1 cellular context compared by ENCODE assay signal in genomic region chr1:235023197-235024044, GRCh38.
TF ChIP-seq lines count a peak whose summit lies in the region.

No MANE protein-coding gene starts in this region.

TF ChIP-seq in GM12878, 131 proteins besides CTCF, POLR2A, EP300 and RAD21 (continued from another document and continues in another):
- peak; percentile 72 for TF ChIP-seq CUX1 (IDR thresholded peaks at IDR 0.05; ENCODE audit: insufficient replicate concordance, low read depth, low read length)
- 0 out of 2 replicates have a peak, but pooled peaks have one; percentile 30 for TF ChIP-seq CREB1 (IDR thresholded peaks at IDR 0.05; ENCODE audit: low read depth)
- TF ChIP-seq IRF3 (IDR thresholded peaks at IDR 0.05) = no peak
- no peak for TF ChIP-seq EZH2 (IDR thresholded peaks at IDR 0.05; ENCODE audit: borderline replicate concordance, control insufficient read depth, low read depth, low read length)
- 0 out of 4 replicates have a peak, but pooled peaks of 1 of the 2 experiments have one; percentile 45 for TF ChIP-seq SRF (IDR thresholded peaks at IDR 0.05; ENCODE audit: low read depth in 2 of 2, low read length in 2 of 2)
- no peak for TF ChIP-seq NRF1 (conservative IDR thresholded peaks at IDR 0.05; ENCODE audit: low read depth, low read length)
- TF ChIP-seq ASH2L (IDR thresholded peaks at IDR 0.05; ENCODE audit: borderline replicate concordance, low read depth) = no peak
- TF ChIP-seq MTA3 (IDR thresholded peaks at IDR 0.05; ENCODE audit: borderline replicate concordance, low read length) = no peak
- TF ChIP-seq HCFC1 (IDR thresholded peaks at IDR 0.05; ENCODE audit: low read length) = no peak
- TF ChIP-seq DPF2 (IDR thresholded peaks at IDR 0.05) = 0 out of 2 replicates have a peak, but pooled peaks have one; percentile 48
- no peak for TF ChIP-seq CEBPB (IDR thresholded peaks at IDR 0.05; ENCODE audit: borderline replicate concordance in 1 of 2, low read depth in 2 of 2, low read length in 2 of 2)
- 0 out of 2 replicates have a peak, but pooled peaks have one; percentile 59 for TF ChIP-seq CHD2 (IDR thresholded peaks at IDR 0.05; ENCODE audit: borderline replicate concordance, low read depth, low read length)
- TF ChIP-seq PAX8 (IDR thresholded peaks at IDR 0.05) = no peak
- no peak for TF ChIP-seq BCLAF1 (IDR thresholded peaks at IDR 0.05)
- TF ChIP-seq NKRF (conservative IDR thresholded peaks at IDR 0.05) = no peak
- TF ChIP-seq STAT3 (IDR thresholded peaks at IDR 0.05; ENCODE audit: low read depth, low read length) = no peak
- TF ChIP-seq ATF2 (IDR thresholded peaks at IDR 0.05; ENCODE audit: low read length) = peak; percentile 81; the same call in 1 of the 2 replicates
- no peak for TF ChIP-seq TCF7 (IDR thresholded peaks at IDR 0.05; ENCODE audit: borderline replicate concordance)
- no peak for TF ChIP-seq POLR2AphosphoS5 (IDR thresholded peaks at IDR 0.05; ENCODE audit: low read length)
- TF ChIP-seq CBFB (IDR thresholded peaks at IDR 0.05; ENCODE audit: low read depth) = peak; percentile 20; the same call in 1 of the 2 replicates
- peak; percentile 85 for TF ChIP-seq ZNF687 (IDR thresholded peaks at IDR 0.05)
- TF ChIP-seq BACH1 (IDR thresholded peaks at IDR 0.05; ENCODE audit: borderline replicate concordance) = no peak
- peak; percentile 83 for TF ChIP-seq TCF12 (IDR thresholded peaks at IDR 0.05; ENCODE audit: low read depth, low read length)
- TF ChIP-seq SMAD5 (IDR thresholded peaks at IDR 0.05; ENCODE audit: low read depth) = no peak; the same call in 1 of the 2 replicates
- no peak for TF ChIP-seq TBL1XR1 (IDR thresholded peaks at IDR 0.05; ENCODE audit: low read depth, low read length)
- TF ChIP-seq JUNB (IDR thresholded peaks at IDR 0.05) = peak; percentile 53
- TF ChIP-seq HDAC6 (IDR thresholded peaks at IDR 0.05; ENCODE audit: unreplicated experiment) = no peak
- TF ChIP-seq HDGF (IDR thresholded peaks at IDR 0.05) = no peak
- TF ChIP-seq YY1 (IDR thresholded peaks at IDR 0.05; ENCODE audit: low read depth, low read length) = peak; percentile 52; the same call in 1 of the 2 replicates
- TF ChIP-seq RFX5 (IDR thresholded peaks at IDR 0.05; ENCODE audit: low read depth, low read length) = no peak
- TF ChIP-seq MEF2B (IDR thresholded peaks at IDR 0.05; ENCODE audit: partially characterized antibody, poor library complexity, severe bottlenecking) = peak; percentile 61
- TF ChIP-seq SREBF1 (IDR thresholded peaks at IDR 0.05; ENCODE audit: low read length) = no peak
- peak; percentile 30; the same call in 1 of the 2 replicates for TF ChIP-seq BCL11A (IDR thresholded peaks at IDR 0.05; ENCODE audit: low read depth, low read length)
- no peak for TF ChIP-seq ZNF217 (IDR thresholded peaks at IDR 0.05)
- peak; percentile 76 for TF ChIP-seq SKIL (IDR thresholded peaks at IDR 0.05; ENCODE audit: low read depth, poor library complexity, severe bottlenecking)
- peak; percentile 95 for TF ChIP-seq BCL3 (IDR thresholded peaks at IDR 0.05; ENCODE audit: borderline replicate concordance, insufficient read depth, low read depth, low read length, poor library complexity, severe bottlenecking)
- no peak for TF ChIP-seq PKNOX1 (IDR thresholded peaks at IDR 0.05)
